8 cellular contexts compared by ENCODE assay signal in genomic region chr6:33297956-33298772, GRCh38. TPM values are rescaled to one million over a fixed set of nuclear protein-coding genes. Genes with fewer than 3 reads are reported as not detected.
A peak's percentile ranks its signal among the peaks of the same experiment; 100 is the strongest.
DNase-seq lines count a peak whose midpoint lies in the region; ATAC-seq and TF ChIP-seq lines count a peak whose summit lies in the region.

No MANE protein-coding gene starts in this region.

- H3K79me2 ChIP-seq in GM23248 (ENCODE audit: insufficient read depth) (peaks cover 29% of the 10 kb centered on the region), PC-3 (ENCODE audit: low read length) (peaks cover 20% of the 10 kb centered on the region), neural cell (replicated peaks; ENCODE audit: insufficient read depth, low read length) (peaks cover 12% of the 10 kb centered on the region)

- peak overlapping the region; percentile 99 for H3K4me3 Mint-ChIP-seq in CD8-positive, alpha-beta T cell
- H3K4me3 Mint-ChIP-seq in activated naive CD4-positive, alpha-beta T cell treated with anti-CD3 and anti-CD28 coated beads for 36 hours = peak overlapping the region; percentile 85

- CTCF ChIA-PET in CD8-positive, alpha-beta T cell (lab: Charles Lee) = interaction anchor here (1.2 to 2.4 kb wide), 9 partner anchors 8 to 128 kb away, joined by 3 to 21 read pairs (median 5); partner anchors contain the start of genes B3GALT4, RPS18, VPS52 and ZBTB22
- CTCF ChIA-PET in PC-3 (lab: Charles Lee) = no interaction called here
- CTCF ChIA-PET in activated naive CD4-positive, alpha-beta T cell treated with anti-CD3 and anti-CD28 coated beads for 36 hours (lab: Charles Lee) = interaction anchor here (1.0 to 1.7 kb wide), 4 partner anchors 13 to 46 kb away, joined by 4 to 13 read pairs (median 5); partner anchors contain the start of genes RPS18 and VPS52

- H3K27ac Mint-ChIP-seq in CD8-positive, alpha-beta T cell = peak overlapping the region; percentile 93
- H3K27ac Mint-ChIP-seq in activated naive CD4-positive, alpha-beta T cell treated with anti-CD3 and anti-CD28 coated beads for 36 hours = peak overlapping the region; percentile 98

- peaks cover 52% of the 10 kb centered on the region for H3K36me3 Mint-ChIP-seq in CD8-positive, alpha-beta T cell
- H3K36me3 Mint-ChIP-seq in activated naive CD4-positive, alpha-beta T cell treated with anti-CD3 and anti-CD28 coated beads for 36 hours (ENCODE audit: low read depth) = peaks cover 21% of the 10 kb centered on the region

- TF ChIP-seq RAD21 in neural cell (conservative IDR thresholded peaks at IDR 0.05) = no peak

- no peak for TF ChIP-seq EP300 in neural cell (conservative IDR thresholded peaks at IDR 0.05; ENCODE audit: poor library complexity, severe bottlenecking)

- H3K27me3 Mint-ChIP-seq in CD8-positive, alpha-beta T cell (ENCODE audit: low read depth) = no peaks in the 10 kb centered on the region
- no peaks in the 10 kb centered on the region for H3K27me3 Mint-ChIP-seq in activated naive CD4-positive, alpha-beta T cell treated with anti-CD3 and anti-CD28 coated beads for 36 hours (ENCODE audit: low read depth)

- H3K36me3 ChIP-seq in CD8-positive, alpha-beta T cell (ENCODE audit: insufficient read depth, low read length) = peaks cover 17% of the 10 kb centered on the region
- peaks cover under 1% of the 10 kb centered on the region; the same call in 1 of the 2 replicates for H3K36me3 ChIP-seq in GM23248 (ENCODE audit: low read depth)
- no peaks in the 10 kb centered on the region for H3K36me3 ChIP-seq in PC-3 (ENCODE audit: low read depth, low read length)
- H3K36me3 ChIP-seq in neural cell (ENCODE audit: insufficient read depth, low read length) = no peaks in the 10 kb centered on the region

- H3K9me3 Mint-ChIP-seq in CD8-positive, alpha-beta T cell = no peaks in the 10 kb centered on the region
- no peaks in the 10 kb centered on the region for H3K9me3 Mint-ChIP-seq in activated naive CD4-positive, alpha-beta T cell treated with anti-CD3 and anti-CD28 coated beads for 36 hours

- H3K4me3 ChIP-seq in CD8-positive, alpha-beta T cell (ENCODE audit: low read depth, low read length) = peak overlapping the region; percentile 88
- H3K4me3 ChIP-seq in GM23248 = peak overlapping the region; percentile 96
- peak overlapping the region; percentile 78 for H3K4me3 ChIP-seq in PC-3 (ENCODE audit: low read length)
- peak overlapping the region; percentile 84 to 86 for H3K4me3 ChIP-seq in foreskin fibroblast (ENCODE audit: low read depth in 1 of 2, low read length in 2 of 2)
- H3K4me3 ChIP-seq in neural cell (ENCODE audit: low read length) = peak overlapping the region; percentile 91

- peak overlapping the region; percentile 95 for H3K9ac ChIP-seq in GM23248
- H3K9ac ChIP-seq in PC-3 (ENCODE audit: low read length) = peak overlapping the region; percentile 80
- H3K9ac ChIP-seq in neural cell (ENCODE audit: low read length) = peak overlapping the region; percentile 94

- H3F3A ChIP-seq in GM23248 (ENCODE audit: insufficient read depth) (peaks cover 13% of the 10 kb centered on the region), PC-3 (ENCODE audit: low read length, unreplicated experiment) (peaks cover 3% of the 10 kb centered on the region), neural cell (ENCODE audit: insufficient read depth, low read length, poor library complexity, severe bottlenecking) (no peaks in the 10 kb centered on the region)

- H3K27ac ChIP-seq in CD8-positive, alpha-beta T cell (ENCODE audit: low read depth, low read length) = peak overlapping the region; percentile 83
- H3K27ac ChIP-seq in GM23248 (peak overlapping the region; percentile 97), PC-3 (ENCODE audit: low read length) (peak overlapping the region; percentile 92), neural cell (ENCODE audit: low read length) (peak overlapping the region; percentile 96)

- peak in 5 of 7 experiments; percentile 33 to 71 (median 58) for DNase-seq in CD8-positive, alpha-beta T cell
- DNase-seq in GM23248 (peak; percentile 89), PC-3 (peak; percentile 88), foreskin fibroblast (peak; percentile 84 to 91)
- DNase-seq in activated naive CD4-positive, alpha-beta T cell treated with anti-CD3 and anti-CD28 coated beads for 36 hours = peak; percentile 74

- peaks cover 36% of the 10 kb centered on the region for H3K4me1 Mint-ChIP-seq in CD8-positive, alpha-beta T cell (ENCODE audit: low read depth)
- H3K4me1 Mint-ChIP-seq in activated naive CD4-positive, alpha-beta T cell treated with anti-CD3 and anti-CD28 coated beads for 36 hours (ENCODE audit: low read depth) = peaks cover 25% of the 10 kb centered on the region

- peaks cover 14% of the 10 kb centered on the region for H3K4me1 ChIP-seq in CD8-positive, alpha-beta T cell (ENCODE audit: insufficient read depth, low read length)
- H3K4me1 ChIP-seq in GM23248 (ENCODE audit: insufficient read depth) (peaks cover 10% of the 10 kb centered on the region; the same call in 1 of the 2 replicates), PC-3 (ENCODE audit: insufficient read depth, low read length) (peaks cover 15% of the 10 kb centered on the region)

- H3K4me2 ChIP-seq in GM23248 (ENCODE audit: unreplicated experiment) (peak overlapping the region; percentile 92), PC-3 (ENCODE audit: low read length) (peak overlapping the region; percentile 100), neural cell (ENCODE audit: low read length) (peak overlapping the region; percentile 68)

- BruUV-seq in PC-3 (replicated peaks; lab: Mats Ljungman, UMichigan) = no TSS peak

- in situ Hi-C loops in GM23248 (cut with MboI) = no loop called here

- H3K9me3 ChIP-seq in CD8-positive, alpha-beta T cell (ENCODE audit: low read length) = no peaks in the 10 kb centered on the region
- H3K9me3 ChIP-seq in GM23248 (ENCODE audit: low read depth) (no peaks in the 10 kb centered on the region), PC-3 (ENCODE audit: low read length) (no peaks in the 10 kb centered on the region), neural cell (ENCODE audit: low read length) (no peaks in the 10 kb centered on the region)

- POLR2A ChIA-PET in CD8-positive, alpha-beta T cell (lab: Charles Lee) = interaction anchor here (0.5 to 3.8 kb wide), 15 partner anchors 9 to 1637 kb away, joined by 3 to 48 read pairs (median 10); partner anchors contain the start of genes B3GALT4, PFDN6, RPS18 and VPS52
- POLR2A ChIA-PET in PC-3 (lab: Charles Lee; ENCODE audit: unreplicated experiment) = interaction anchor here (0.6 kb wide), 3 partner anchors 381 to 1521 kb away, joined by 3 to 4 read pairs (median 4); partner anchors contain the start of gene VWA7

- H3K9me2 ChIP-seq in GM23248 (ENCODE audit: insufficient read depth) (no peaks in the 10 kb centered on the region), PC-3 (replicated peaks; ENCODE audit: low read length) (no peaks in the 10 kb centered on the region), neural cell (ENCODE audit: insufficient read depth, low read length) (no peaks in the 10 kb centered on the region)

- no peak for TF ChIP-seq CTCF in CD8-positive, alpha-beta T cell (IDR thresholded peaks at IDR 0.05)
- no peak for TF ChIP-seq CTCF in PC-3 (conservative IDR thresholded peaks at IDR 0.05; ENCODE audit: low read depth, low read length)
- no peak for TF ChIP-seq CTCF in foreskin fibroblast (IDR thresholded peaks at IDR 0.05; ENCODE audit: low read depth, low read length)
- peak; percentile 27 for TF ChIP-seq CTCF in neural cell (IDR thresholded peaks at IDR 0.05; ENCODE audit: poor library complexity, severe bottlenecking)

- H3K27me3 ChIP-seq in CD8-positive, alpha-beta T cell (ENCODE audit: insufficient read depth, low read length) = no peaks in the 10 kb centered on the region
- H3K27me3 ChIP-seq in GM23248 (replicated peaks; ENCODE audit: insufficient read depth) (no peaks in the 10 kb centered on the region), PC-3 (ENCODE audit: low read length) (no peaks in the 10 kb centered on the region), neural cell (ENCODE audit: insufficient read depth, low read depth, low read length) (no peaks in the 10 kb centered on the region)

- peak; percentile 15 for ATAC-seq in CD8-positive, alpha-beta T cell
- peak; percentile 54 for ATAC-seq in PC-3
- no peak for ATAC-seq in HG03139 (IDR thresholded peaks at IDR 0.05; ENCODE audit: unreplicated experiment)
- no peak for ATAC-seq in HG02588 (IDR thresholded peaks at IDR 0.05; ENCODE audit: unreplicated experiment)

- intact Hi-C loops in CD8-positive, alpha-beta T cell (cut with DNase I, micrococcal nuclease) = loop anchor here (1.0 to 2.0 kb wide), 3 partner anchors 15 to 129 kb away; no protein-coding TSS in a partner anchor
- intact Hi-C loops in PC-3 (cut with micrococcal nuclease) = loop anchor here (2.0 to 5.0 kb wide), 3 partner anchors 15 to 109 kb away; no protein-coding TSS in a partner anchor
- intact Hi-C loops in activated naive CD4-positive, alpha-beta T cell treated with anti-CD3 and anti-CD28 coated beads for 36 hours (cut with micrococcal nuclease) = loop anchor here (1.0 to 2.0 kb wide), 3 partner anchors 9 to 113 kb away; partner anchors contain the start of genes PFDN6, PHF1 and WDR46

- H4K20me1 ChIP-seq in GM23248 (ENCODE audit: insufficient read depth) = no peaks in the 10 kb centered on the region
- H4K20me1 ChIP-seq in PC-3 (ENCODE audit: low read length) = no peaks in the 10 kb centered on the region
- no peaks in the 10 kb centered on the region for H4K20me1 ChIP-seq in neural cell (ENCODE audit: insufficient read depth)

- peak overlapping the region; percentile 62 for H2AFZ ChIP-seq in GM23248
- H2AFZ ChIP-seq in PC-3 (ENCODE audit: low read length) = peak overlapping the region; percentile 88
- peak overlapping the region; percentile 77 for H2AFZ ChIP-seq in neural cell (ENCODE audit: low read depth, low read length)

- WGBS in GM23248 (ENCODE audit: low coverage in 1 of 2, low lambda C conversion rate in 2 of 2, missing lambda C conversion rate in 2 of 2), 2 experiments = 0 to 2% methylated on average over 22 to 42 of the region's 42 CpGs

RNA-seq across cellular contexts. Expression of gene RGL2, which starts 0.6 kb away (rescaled TPM):
- total RNA-seq in CD8-positive, alpha-beta T cell = 10 to 100 TPM; 28.8 to 29.7 TPM
- 18.5 and 21.1 TPM in 2 replicates for total RNA-seq in GM23248 (2014; rRNA removed; shearing (Covaris generic))
- polyA plus RNA-seq in GM23248 (2016; fragmentation: Nextera tagmentation; extraction: Ambion mirVana) (22.4 and 23.3 TPM in 2 replicates), neural cell (120 and 141 TPM in 2 replicates)
- total RNA-seq in PC-3 (2014; rRNA removed) = 34.9 and 37.0 TPM in 2 replicates
- 10 to 100 TPM; 23.8 to 27.8 TPM for total RNA-seq in activated naive CD4-positive, alpha-beta T cell treated with anti-CD3 and anti-CD28 coated beads for 36 hours
- polyA minus RNA-seq in neural cell = 39.7 and 41.6 TPM in 2 replicates

RNA-seq across cellular contexts. Expression of gene PFDN6, which starts 8.8 kb away (rescaled TPM):
- 10 to 100 TPM in 1 of 2 experiments, 1 to 10 TPM in 1; 9.4 to 11.2 TPM for total RNA-seq in CD8-positive, alpha-beta T cell
- 31.9 and 38.7 TPM in 2 replicates for total RNA-seq in GM23248 (2014; rRNA removed; shearing (Covaris generic))
- polyA plus RNA-seq in GM23248 (2016; fragmentation: Nextera tagmentation; extraction: Ambion mirVana) = 7.9 and 9.1 TPM in 2 replicates
- total RNA-seq in PC-3 (2014; rRNA removed) = 153 and 181 TPM in 2 replicates
- total RNA-seq in activated naive CD4-positive, alpha-beta T cell treated with anti-CD3 and anti-CD28 coated beads for 36 hours = 10 to 100 TPM; 67.9 to 81.3 TPM
- 97.8 and 109 TPM in 2 replicates for polyA plus RNA-seq in neural cell
- polyA minus RNA-seq in neural cell = 21.2 and 23.4 TPM in 2 replicates

RNA-seq across cellular contexts. Expression of gene WDR46, which starts 9.1 kb away (rescaled TPM):
- 10 to 100 TPM; 19.9 to 22.1 TPM for total RNA-seq in CD8-positive, alpha-beta T cell
- 64.4 and 81.9 TPM in 2 replicates for total RNA-seq in GM23248 (2014; rRNA removed; shearing (Covaris generic))
- polyA plus RNA-seq in GM23248 (2016; fragmentation: Nextera tagmentation; extraction: Ambion mirVana) (79.4 and 90.9 TPM in 2 replicates), neural cell (62.5 and 73.2 TPM in 2 replicates)
- 104 and 146 TPM in 2 replicates for total RNA-seq in PC-3 (2014; rRNA removed)
- total RNA-seq in activated naive CD4-positive, alpha-beta T cell treated with anti-CD3 and anti-CD28 coated beads for 36 hours = 10 to 100 TPM; 42.5 to 42.9 TPM
- 33.2 and 38.2 TPM in 2 replicates for polyA minus RNA-seq in neural cell

RNA-seq across cellular contexts. Expression of gene TAPBP, which starts 15.7 kb away (rescaled TPM):
- 100 to 1,000 TPM; 246 TPM for total RNA-seq in CD8-positive, alpha-beta T cell
- 62.3 and 68.7 TPM in 2 replicates for total RNA-seq in GM23248 (2014; rRNA removed; shearing (Covaris generic))
- polyA plus RNA-seq in GM23248 (2016; fragmentation: Nextera tagmentation; extraction: Ambion mirVana) (75.8 and 78.4 TPM in 2 replicates), neural cell (1.2 and 5.5 TPM in 2 replicates)
- 67.2 and 77.8 TPM in 2 replicates for total RNA-seq in PC-3 (2014; rRNA removed)
- total RNA-seq in activated naive CD4-positive, alpha-beta T cell treated with anti-CD3 and anti-CD28 coated beads for 36 hours = 100 to 1,000 TPM; 184 TPM
- 1.6 and 1.7 TPM in 2 replicates for polyA minus RNA-seq in neural cell

RNA-seq across cellular contexts. Expression of gene ZBTB22, which starts 19.4 kb away (rescaled TPM):
- total RNA-seq in CD8-positive, alpha-beta T cell = 1 to 10 TPM; 8.8 to 9.3 TPM
- total RNA-seq in GM23248 (2014; rRNA removed; shearing (Covaris generic)) = 15.3 and 18.3 TPM in 2 replicates
- polyA plus RNA-seq in GM23248 (2016; fragmentation: Nextera tagmentation; extraction: Ambion mirVana) (9.8 and 11.2 TPM in 2 replicates), neural cell (16.5 and 30.0 TPM in 2 replicates)
- total RNA-seq in PC-3 (2014; rRNA removed) = 18.8 and 19.8 TPM in 2 replicates
- total RNA-seq in activated naive CD4-positive, alpha-beta T cell treated with anti-CD3 and anti-CD28 coated beads for 36 hours = 1 to 10 TPM; 8.8 to 9.0 TPM
- polyA minus RNA-seq in neural cell = 29.1 and 30.4 TPM in 2 replicates

Comparison
In these comparisons a context has a peak if more than half of its experiments do, and no peak if none do; other contexts are left out.
1. ATAC-seq: peak in CD8-positive, alpha-beta T cell (single experiment) and PC-3 (single experiment); none in HG03139 (single experiment) and HG02588 (single experiment).
2. Peak in every context shown above with its lines, with median percentiles within 50 percentile points of each other: DNase-seq, H3K27ac ChIP-seq, H3K4me3 ChIP-seq, H2AFZ ChIP-seq, H3K4me2 ChIP-seq and H3K9ac ChIP-seq.